ENCODE assay signal across 7 cellular contexts in the genomic region with DNA sequence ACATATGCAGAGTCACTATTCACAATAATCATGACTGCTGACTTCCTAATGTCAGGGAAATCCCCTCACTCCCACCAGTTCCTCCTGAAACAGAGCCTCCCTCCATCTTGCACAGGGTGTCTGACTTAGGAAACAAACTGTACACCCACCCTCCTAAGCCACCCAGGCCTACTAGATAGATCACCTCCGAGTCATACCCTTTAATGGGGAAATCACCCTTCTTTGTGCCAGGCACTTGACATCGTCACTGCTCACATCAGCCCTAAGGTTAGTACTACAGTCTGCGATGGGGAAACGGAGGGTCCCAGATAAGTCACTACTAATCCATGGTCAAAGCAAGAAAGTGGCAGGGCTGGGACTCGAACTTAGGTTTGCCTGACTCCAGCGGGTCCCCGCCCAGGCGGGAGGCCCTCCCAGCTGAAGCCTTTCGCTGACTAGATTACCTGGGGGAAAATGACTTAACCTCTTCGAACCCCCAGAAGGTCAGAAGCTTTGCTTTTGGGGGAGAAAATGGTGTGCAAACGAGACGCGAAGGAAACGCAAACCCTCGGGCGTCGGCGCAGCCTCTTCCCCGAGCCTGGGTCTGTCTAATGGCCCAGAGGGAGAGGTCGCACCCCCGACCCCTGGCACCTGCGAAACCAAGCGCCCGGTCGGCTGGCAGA. TPM values are rescaled to one million over a fixed set of nuclear protein-coding genes. Genes with fewer than 3 reads are reported as not detected.
DNase-seq lines count a peak whose midpoint lies in the region; ATAC-seq and TF ChIP-seq lines count a peak whose summit lies in the region.

No MANE protein-coding gene starts in this region.

- no peaks in the 10 kb centered on the region for H3K27me3 ChIP-seq in SJSA1 (replicated peaks)
- H3K27me3 ChIP-seq in hepatocyte, result no peaks in the 10 kb centered on the region
- H3K27me3 ChIP-seq in spleen (replicated peaks in 1 of 7), result peaks cover 0 to 8% (median 0%) of the 10 kb centered on the region in 7 donors

- TF ChIP-seq CTCF in hepatocyte (IDR thresholded peaks at IDR 0.05; ENCODE audit: poor library complexity) (no peak), spleen (IDR thresholded peaks at IDR 0.05 in 8 of 11, conservative IDR thresholded peaks at IDR 0.05 in 3 of 11) (no peak)

- intact Hi-C loops in spleen (cut with DNase I; ENCODE audit: low total_unique reads), result no loop called here

- H3K4me3 Mint-ChIP-seq in activated naive CD8-positive, alpha-beta T cell, result peak overlapping the region; percentile 86

- TF ChIP-seq POLR2A in GM18505 (IDR thresholded peaks at IDR 0.05; ENCODE audit: borderline replicate concordance, extremely low read depth, insufficient read depth, insufficient read length), result no peak
- TF ChIP-seq POLR2A in spleen (IDR thresholded peaks at IDR 0.05), result no peak

- H3K36me3 Mint-ChIP-seq in activated naive CD8-positive, alpha-beta T cell, result peaks cover 2% of the 10 kb centered on the region

- peaks cover 17% of the 10 kb centered on the region for H3K79me2 ChIP-seq in hepatocyte

- H3K4me1 Mint-ChIP-seq in activated naive CD8-positive, alpha-beta T cell (ENCODE audit: low read depth), result peaks cover 44% of the 10 kb centered on the region

- no peaks in the 10 kb centered on the region for H3K9me3 Mint-ChIP-seq in activated naive CD8-positive, alpha-beta T cell (ENCODE audit: low read depth)

- peaks cover 3% of the 10 kb centered on the region; the same call in 1 of the 2 replicates for H3K36me3 ChIP-seq in SJSA1
- no peaks in the 10 kb centered on the region for H3K36me3 ChIP-seq in hepatocyte (replicated peaks; ENCODE audit: insufficient read depth, low read depth)
- no peaks in the 10 kb centered on the region for H3K36me3 ChIP-seq in spleen

- DNase-seq in SJSA1 (ENCODE audit: low read depth in 1 of 2, low spot score in 2 of 2) (peak in 1 of 2 experiments; percentile 67), hepatocyte (ENCODE audit: low spot score) (peak; percentile 58), spleen (no peak), HT-29 (ENCODE audit: low spot score) (no peak)

- ATAC-seq in GM18505 (IDR thresholded peaks at IDR 0.05; ENCODE audit: unreplicated experiment) (peak; percentile 23), HG03095 (IDR thresholded peaks at IDR 0.05; ENCODE audit: unreplicated experiment) (peak; percentile 11)

- H4K20me1 ChIP-seq in hepatocyte (ENCODE audit: insufficient read depth, poor library complexity, severe bottlenecking), result peaks cover 5% of the 10 kb centered on the region

- H3K9me2 ChIP-seq in hepatocyte (replicated peaks; ENCODE audit: insufficient read depth), result no peaks in the 10 kb centered on the region

- H3K4me2 ChIP-seq in hepatocyte, result peak overlapping the region; percentile 97

- H3K9me3 ChIP-seq in SJSA1 (replicated peaks), result no peaks in the 10 kb centered on the region; the same call in 1 of the 2 replicates
- H3K9me3 ChIP-seq in hepatocyte (ENCODE audit: low read depth), result no peaks in the 10 kb centered on the region
- H3K9me3 ChIP-seq in spleen, result no peaks in the 10 kb centered on the region

- H3K27me3 Mint-ChIP-seq in activated naive CD8-positive, alpha-beta T cell, result no peaks in the 10 kb centered on the region

- H3K4me1 ChIP-seq in SJSA1 (replicated peaks), result peaks cover 37% of the 10 kb centered on the region
- H3K4me1 ChIP-seq in hepatocyte (ENCODE audit: insufficient read depth), result peaks cover 23% of the 10 kb centered on the region
- peaks cover 24 to 83% (median 54%) of the 10 kb centered on the region in 6 donors for H3K4me1 ChIP-seq in spleen

- H2AFZ ChIP-seq in hepatocyte, result peak overlapping the region; percentile 89

- peak overlapping the region; percentile 99 for H3K27ac Mint-ChIP-seq in activated naive CD8-positive, alpha-beta T cell

- H3K4me3 ChIP-seq in SJSA1 (peak overlapping the region; percentile 60), hepatocyte (peak overlapping the region; percentile 73), spleen (peak overlapping the region; percentile 57 to 92 (median 81))

- H3K27ac ChIP-seq in SJSA1, result peak overlapping the region; percentile 22; the same call in 1 of the 2 replicates
- peak overlapping the region; percentile 98 for H3K27ac ChIP-seq in hepatocyte
- peak overlapping the region; percentile 96 to 99 (median 97) for H3K27ac ChIP-seq in spleen

- WGBS in hepatocyte (ENCODE audit: low lambda C conversion rate, missing lambda C conversion rate), result 7% methylated on average over 25 of the region's 25 CpGs
- 0 to 2% (median 2%) methylated on average over 20 to 25 of the region's 25 CpGs for WGBS in spleen, 5 donors

RNA-seq across cellular contexts. Expression of gene MLLT6, which starts 3.4 kb away (rescaled TPM):
- 8.6 and 11.7 TPM in 2 replicates for total RNA-seq in SJSA1 (2014; rRNA removed; shearing (Covaris generic))
- total RNA-seq in hepatocyte, result 27.5 and 31.2 TPM in 2 replicates
- polyA plus RNA-seq in hepatocyte, result 10.6 and 11.0 TPM in 2 replicates
- total RNA-seq in spleen, result 100 to 1,000 TPM; 112 to 244 (median 183) TPM
- polyA plus RNA-seq in spleen, result 100 to 1,000 TPM in 1 of 3 donors, 10 to 100 TPM in 2; 27.3 to 124 (median 35.5) TPM
- 219 and 252 TPM in 2 replicates for total RNA-seq in HT-29 (2014; rRNA removed; shearing (Covaris generic))

RNA-seq across cellular contexts. Expression of gene EPOP, which starts 26.9 kb away (rescaled TPM):
- total RNA-seq in SJSA1 (2014; rRNA removed; shearing (Covaris generic)), result 0.09 and 0.29 TPM in 2 replicates
- total RNA-seq in hepatocyte (0.92 and 0.93 TPM in 2 replicates), spleen (1 to 10 TPM in 6 of 7 donors, under 1 TPM in 1; 0.51 to 6.4 (median 2.2) TPM)
- polyA plus RNA-seq in hepatocyte (0.37 and 0.45 TPM in 2 replicates), spleen (1 to 10 TPM; 1.5 to 3.5 (median 3.1) TPM)
- total RNA-seq in HT-29 (2014; rRNA removed; shearing (Covaris generic)), result 11.1 and 13.9 TPM in 2 replicates

RNA-seq across cellular contexts. Expression of gene CISD3, which starts 28.5 kb away (rescaled TPM):
- total RNA-seq in SJSA1 (2014; rRNA removed; shearing (Covaris generic)), result 2.2 and 6.1 TPM in 2 replicates
- total RNA-seq in hepatocyte (4.9 and 5.0 TPM in 2 replicates), spleen (10 to 100 TPM in 4 of 7 donors, 1 to 10 TPM in 3; 4.9 to 22.2 (median 11.5) TPM)
- polyA plus RNA-seq in hepatocyte (37.0 and 41.6 TPM in 2 replicates), spleen (10 to 100 TPM; 11.2 to 27.5 (median 24.0) TPM)
- total RNA-seq in HT-29 (2014; rRNA removed; shearing (Covaris generic)), result 54.0 and 100 TPM in 2 replicates

RNA-seq across cellular contexts. Expression of gene PCGF2, which starts 46.5 kb away (rescaled TPM):
- 3.6 and 4.2 TPM in 2 replicates for total RNA-seq in SJSA1 (2014; rRNA removed; shearing (Covaris generic))
- total RNA-seq in hepatocyte, result 7.2 and 8.7 TPM in 2 replicates
- polyA plus RNA-seq in hepatocyte, result 11.0 and 13.0 TPM in 2 replicates
- total RNA-seq in spleen, result 10 to 100 TPM; 13.1 to 57.6 (median 25.7) TPM
- polyA plus RNA-seq in spleen, result 10 to 100 TPM; 13.7 to 28.5 (median 25.7) TPM
- total RNA-seq in HT-29 (2014; rRNA removed; shearing (Covaris generic)), result 8.7 and 18.9 TPM in 2 replicates

RNA-seq across cellular contexts. Expression of gene PSMB3, which starts 50.9 kb away (rescaled TPM):
- total RNA-seq in SJSA1 (2014; rRNA removed; shearing (Covaris generic)), result 297 and 448 TPM in 2 replicates
- 127 and 166 TPM in 2 replicates for total RNA-seq in hepatocyte
- 252 and 275 TPM in 2 replicates for polyA plus RNA-seq in hepatocyte
- 100 to 1,000 TPM; 119 to 182 (median 162) TPM for total RNA-seq in spleen
- polyA plus RNA-seq in spleen, result 100 to 1,000 TPM; 199 to 235 (median 214) TPM
- total RNA-seq in HT-29 (2014; rRNA removed; shearing (Covaris generic)), result 828 and 837 TPM in 2 replicates

Comparison
In these comparisons a context has a peak if more than half of its experiments do, and no peak if none do; other contexts are left out.
1. H3K27ac ChIP-seq: peak in every context shown above with its lines; median percentile 98 in hepatocyte; 97 in spleen; 22 in SJSA1.